Comparison of ENCODE assay signal across 13 cellular contexts in the genomic region with DNA sequence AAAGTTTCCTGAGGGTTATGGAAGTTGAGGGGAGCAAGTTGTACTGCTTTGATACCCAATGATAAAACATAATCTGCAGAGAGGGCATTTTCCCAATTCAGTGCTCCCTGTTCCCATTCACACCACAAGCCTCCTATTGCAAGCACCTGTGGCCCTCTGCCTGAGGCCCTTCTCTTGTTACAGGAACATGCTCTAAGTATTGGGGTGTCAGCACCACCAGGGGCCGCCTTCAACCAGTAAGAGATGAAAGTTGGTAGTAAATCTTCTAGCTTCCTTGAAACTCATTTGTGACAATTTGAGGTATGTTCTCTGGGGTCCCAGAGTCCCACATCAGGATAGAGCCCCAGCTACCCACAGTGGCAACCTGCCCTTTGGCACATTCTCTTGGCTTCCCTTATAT.
DNase-seq lines count a peak whose midpoint lies in the region; ATAC-seq lines count a peak whose summit lies in the region.
"Had no signal": no experiment of that assay in that cellular context is flagged by ENCODE, and none has a peak within 500 bp of the region (broad histone marks: within the 10 kb centered on the region; RNA-seq: fewer than 3 reads in every experiment).

No MANE protein-coding gene starts in this region.

- H2BK5ac ChIP-seq in mesendoderm (ENCODE audit: low read length), result no peak overlapping the region

- H4K8ac ChIP-seq in mesendoderm (ENCODE audit: low read depth, low read length), result no peak overlapping the region

- peaks cover 0 to 6% of the 10 kb centered on the region in 2 donors for H3K27me3 Mint-ChIP-seq in natural killer cell treated with Interleukin-12 subunit alpha and Interleukin-12 subunit beta and Interleukin-15 and Interleukin-18, amount 100 ng/mL, for 72 hours

- ATAC-seq in GM18870 (IDR thresholded peaks at IDR 0.05; ENCODE audit: unreplicated experiment) (peak; percentile 74), GM21447 (IDR thresholded peaks at IDR 0.05; ENCODE audit: unreplicated experiment) (peak; percentile 65), HG03175 (IDR thresholded peaks at IDR 0.05; ENCODE audit: unreplicated experiment) (peak; percentile 83)
- no peak for ATAC-seq in natural killer cell treated with Interleukin-12 subunit alpha and Interleukin-12 subunit beta and Interleukin-15 and Interleukin-18, amount 100 ng/mL, for 72 hours
- ATAC-seq: body of pancreas; effector memory CD8-positive, alpha-beta T cell had no signal

- H3K4ac ChIP-seq in mesendoderm (ENCODE audit: low read depth, low read length), result no peak overlapping the region

- no peak overlapping the region for H3K4me2 ChIP-seq in mesendoderm (ENCODE audit: low read length)

- no CpG with 5 or more reads among the region's 1 CpG for WGBS in mesendoderm (ENCODE audit: extremely low coverage, insufficient coverage, low lambda C conversion rate)

- no peak overlapping the region for H3K23ac ChIP-seq in mesendoderm (ENCODE audit: low read length)

- DNase-seq in mesendoderm (peak; percentile 12), T-helper 9 cell (no peak), GF-D8 (lab: John Stamatoyannopoulos, UW) (no peak)
- DNase-seq in natural killer cell treated with Interleukin-12 subunit alpha and Interleukin-12 subunit beta and Interleukin-15 and Interleukin-18, amount 100 ng/mL, for 72 hours (ENCODE audit: low spot score), result no peak
- DNase-seq: activated CD4-positive, alpha-beta T cell treated with anti-CD3 and anti-CD28 coated beads for 1 hour; body of pancreas; effector memory CD8-positive, alpha-beta T cell; NCI-H2107; small intestine had no signal

- no peak overlapping the region for H3K27ac Mint-ChIP-seq in natural killer cell treated with Interleukin-12 subunit alpha and Interleukin-12 subunit beta and Interleukin-15 and Interleukin-18, amount 100 ng/mL, for 72 hours
- H3K27ac Mint-ChIP-seq: effector memory CD8-positive, alpha-beta T cell had no signal

- H3K18ac ChIP-seq in mesendoderm (ENCODE audit: low read length), result no peak overlapping the region

- H3K79me2 ChIP-seq in mesendoderm (ENCODE audit: control insufficient read depth, insufficient read depth, low read length), result no peaks in the 10 kb centered on the region

- H3K9me3 Mint-ChIP-seq in natural killer cell treated with Interleukin-12 subunit alpha and Interleukin-12 subunit beta and Interleukin-15 and Interleukin-18, amount 100 ng/mL, for 72 hours, result no peaks in the 10 kb centered on the region
- H3K9me3 Mint-ChIP-seq: effector memory CD8-positive, alpha-beta T cell had no signal

- H2AK5ac ChIP-seq in mesendoderm (ENCODE audit: low read length), result no peak overlapping the region

- H2BK120ac ChIP-seq in mesendoderm (ENCODE audit: low read depth, low read length), result no peak overlapping the region

- no peak overlapping the region for H3K4me3 ChIP-seq in mesendoderm (ENCODE audit: low read length)
- H3K4me3 ChIP-seq: body of pancreas, thoracic aorta had no signal

- H3K56ac ChIP-seq in mesendoderm (ENCODE audit: low read length), result no peak overlapping the region

- H3K4me1 Mint-ChIP-seq in natural killer cell treated with Interleukin-12 subunit alpha and Interleukin-12 subunit beta and Interleukin-15 and Interleukin-18, amount 100 ng/mL, for 72 hours (ENCODE audit: low read depth in 2 of 2), result no peaks in the 10 kb centered on the region

- H3K36me3 ChIP-seq in mesendoderm (ENCODE audit: control insufficient read depth, insufficient read depth, low read length), result no peaks in the 10 kb centered on the region
- H3K36me3 ChIP-seq: thoracic aorta had no signal

- no peak overlapping the region for H3K4me3 Mint-ChIP-seq in natural killer cell treated with Interleukin-12 subunit alpha and Interleukin-12 subunit beta and Interleukin-15 and Interleukin-18, amount 100 ng/mL, for 72 hours
- H3K4me3 Mint-ChIP-seq: effector memory CD8-positive, alpha-beta T cell had no signal

- H3K27ac ChIP-seq in mesendoderm (ENCODE audit: low read depth, low read length), result no peak overlapping the region
- H3K27ac ChIP-seq: body of pancreas, thoracic aorta had no signal

- no peaks in the 10 kb centered on the region for H3K79me1 ChIP-seq in mesendoderm (ENCODE audit: low read length)

- peaks cover 2% of the 10 kb centered on the region for H3K27me3 ChIP-seq in mesendoderm (ENCODE audit: insufficient read depth, low read length, poor library complexity)
- H3K27me3 ChIP-seq: body of pancreas had no signal

- H3K36me3 Mint-ChIP-seq in natural killer cell treated with Interleukin-12 subunit alpha and Interleukin-12 subunit beta and Interleukin-15 and Interleukin-18, amount 100 ng/mL, for 72 hours, result no peaks in the 10 kb centered on the region

- no peak overlapping the region for H2BK15ac ChIP-seq in mesendoderm (replicated peaks; ENCODE audit: low read depth)

- H3K9ac ChIP-seq in mesendoderm (ENCODE audit: low read length), result no peak overlapping the region

- no peaks in the 10 kb centered on the region for H3K4me1 ChIP-seq in mesendoderm (ENCODE audit: control insufficient read depth, low read depth, low read length)
- H3K4me1 ChIP-seq: body of pancreas had no signal

- no peak overlapping the region for H4K5ac ChIP-seq in mesendoderm (ENCODE audit: low read length)

Comparison
In these comparisons a context has a peak if more than half of its experiments do, and no peak if none do; other contexts are left out.
1. ATAC-seq: peak in GM18870 (single experiment), GM21447 (single experiment) and HG03175 (single experiment); none in natural killer cell treated with Interleukin-12 subunit alpha and Interleukin-12 subunit beta and Interleukin-15 and Interleukin-18, amount 100 ng/mL, for 72 hours (0 of 2).